In genomic region chr3:57118279-57118678, GRCh38 we compare ENCODE assay signal across 31 cellular contexts. TPM values are rescaled to one million over a fixed set of nuclear protein-coding genes. Genes with fewer than 3 reads are reported as not detected.
"Had no signal": no experiment of that assay in that cellular context is flagged by ENCODE, and none has a peak within 500 bp of the region (broad histone marks: within the 10 kb centered on the region; RNA-seq: fewer than 3 reads in every experiment).

No MANE protein-coding gene starts in this region.

- H3K36me3 ChIP-seq: ascending aorta, breast epithelium, spleen, transverse colon, WERI-Rb-1 had no signal

- H3K36me3 Mint-ChIP-seq: activated naive CD4-positive, alpha-beta T cell treated with anti-CD3 and anti-CD28 coated beads, Interleukin-2, amount 10 ng/mL, durations not matched to agents 7 days and 5 days; activated naive CD8-positive, alpha-beta T cell treated with anti-CD3 and anti-CD28 coated beads, Interleukin-2, amount 10 ng/mL, durations not matched to agents 7 days and 5 days had no signal

- H3K27me3 ChIP-seq: ascending aorta, breast epithelium, esophagus muscularis mucosa, testis, transverse colon had no signal

- H3K9me3 Mint-ChIP-seq: activated CD4-positive, alpha-beta memory T cell treated with anti-CD3 and anti-CD28 coated beads, Interleukin-2, amount 10 ng/mL, durations not matched to agents 7 days and 5 days; activated CD4-positive, alpha-beta T cell treated with anti-CD3 and anti-CD28 coated beads, Interleukin-2, amount 10 ng/mL, durations not matched to agents 7 days and 5 days; activated naive CD4-positive, alpha-beta T cell treated with anti-CD3 and anti-CD28 coated beads, Interleukin-2, amount 10 ng/mL, durations not matched to agents 7 days and 5 days; activated naive CD8-positive, alpha-beta T cell treated with anti-CD3 and anti-CD28 coated beads, Interleukin-2, amount 10 ng/mL, durations not matched to agents 7 days and 5 days; activated T-cell treated with anti-CD3 and anti-CD28 coated beads, Interleukin-2, amount 50 U/mL, for 24 hours had no signal

- H3K27ac ChIP-seq: ascending aorta, breast epithelium, esophagus muscularis mucosa, left ventricle myocardium inferior, parathyroid adenoma, psoas muscle, spleen, testis, transverse colon, WERI-Rb-1 had no signal

- H2AFZ ChIP-seq: parathyroid adenoma had no signal

- H3K27ac Mint-ChIP-seq: activated CD4-positive, alpha-beta memory T cell treated with anti-CD3 and anti-CD28 coated beads, Interleukin-2, amount 10 ng/mL, durations not matched to agents 7 days and 5 days; activated CD4-positive, alpha-beta T cell treated with anti-CD3 and anti-CD28 coated beads, Interleukin-2, amount 10 ng/mL, durations not matched to agents 7 days and 5 days; activated naive CD4-positive, alpha-beta T cell treated with anti-CD3 and anti-CD28 coated beads, Interleukin-2, amount 10 ng/mL, durations not matched to agents 7 days and 5 days; activated naive CD8-positive, alpha-beta T cell treated with anti-CD3 and anti-CD28 coated beads, Interleukin-2, amount 10 ng/mL, durations not matched to agents 7 days and 5 days; activated T-cell treated with anti-CD3 and anti-CD28 coated beads, Interleukin-2, amount 50 U/mL, for 24 hours had no signal

- H3K4me1 Mint-ChIP-seq: activated CD4-positive, alpha-beta memory T cell treated with anti-CD3 and anti-CD28 coated beads, Interleukin-2, amount 10 ng/mL, durations not matched to agents 7 days and 5 days; activated CD4-positive, alpha-beta T cell treated with anti-CD3 and anti-CD28 coated beads, Interleukin-2, amount 10 ng/mL, durations not matched to agents 7 days and 5 days; activated naive CD4-positive, alpha-beta T cell treated with anti-CD3 and anti-CD28 coated beads, Interleukin-2, amount 10 ng/mL, durations not matched to agents 7 days and 5 days; activated naive CD8-positive, alpha-beta T cell treated with anti-CD3 and anti-CD28 coated beads, Interleukin-2, amount 10 ng/mL, durations not matched to agents 7 days and 5 days had no signal

- H3K4me1 ChIP-seq: ascending aorta, breast epithelium, parathyroid adenoma, psoas muscle, spleen, testis had no signal

- ATAC-seq: mucosa of descending colon; psoas muscle; right cardiac atrium; stimulated activated naive CD8-positive, alpha-beta T cell treated with anti-CD3 and anti-CD28 coated beads, Interleukin-15, Interleukin-2, amounts not matched to agents 100 U/mL and 50 U/mL, for 24 hours had no signal

- H3K4me3 ChIP-seq: ascending aorta, breast epithelium, esophagus muscularis mucosa, left ventricle myocardium inferior, lung, mucosa of descending colon, psoas muscle, spleen, testis, transverse colon had no signal

- H3K9me3 ChIP-seq: ascending aorta, breast epithelium, esophagus muscularis mucosa, left ventricle myocardium inferior, mucosa of descending colon, psoas muscle, spleen, testis, transverse colon had no signal

- H3K9ac ChIP-seq: parathyroid adenoma had no signal

- H3K79me2 ChIP-seq: parathyroid adenoma had no signal

- DNase-seq: activated CD4-positive, alpha-beta memory T cell treated with anti-CD3 and anti-CD28 coated beads, Interleukin-2, amount 10 ng/mL, durations not matched to agents 7 days and 5 days; activated CD4-positive, alpha-beta T cell treated with anti-CD3 and anti-CD28 coated beads, Interleukin-2, amount 10 ng/mL, durations not matched to agents 7 days and 5 days; activated CD4-positive, CD25-positive, alpha-beta regulatory T cell treated with anti-CD3 and anti-CD28 coated beads, Interleukin-2, amount 50 U/mL, for 72 hours; activated CD8-positive, alpha-beta memory T cell treated with anti-CD3 and anti-CD28 coated beads, Interleukin-2, amount 50 U/mL, for 48 hours; activated gamma-delta T cell; activated naive CD4-positive, alpha-beta T cell treated with anti-CD3 and anti-CD28 coated beads, Interleukin-2, amount 10 ng/mL, durations not matched to agents 7 days and 5 days; activated naive CD8-positive, alpha-beta T cell treated with anti-CD3 and anti-CD28 coated beads, Interleukin-2, amount 10 ng/mL, durations not matched to agents 7 days and 5 days; activated T-cell treated with anti-CD3 and anti-CD28 coated beads, Interleukin-2, amount 50 U/mL, for 24 hours; central memory CD4-positive, alpha-beta T cell; islet precursor cell; left ventricle myocardium inferior; mesendoderm; mucosa of descending colon; nucleus accumbens; psoas muscle; right cardiac atrium; spleen; stimulated activated CD4-positive, alpha-beta T cell treated with anti-CD3 and anti-CD28 coated beads, Interleukin-2, amount 100 ng/mL, for 48 hours; stimulated activated naive CD8-positive, alpha-beta T cell treated with anti-CD3 and anti-CD28 coated beads, Interleukin-15, Interleukin-2, amounts not matched to agents 100 U/mL and 50 U/mL, for 24 hours; testis; transverse colon; WERI-Rb-1 had no signal

- H3K4me3 Mint-ChIP-seq: activated CD4-positive, alpha-beta memory T cell treated with anti-CD3 and anti-CD28 coated beads, Interleukin-2, amount 10 ng/mL, durations not matched to agents 7 days and 5 days; activated CD4-positive, alpha-beta T cell treated with anti-CD3 and anti-CD28 coated beads, Interleukin-2, amount 10 ng/mL, durations not matched to agents 7 days and 5 days; activated naive CD4-positive, alpha-beta T cell treated with anti-CD3 and anti-CD28 coated beads, Interleukin-2, amount 10 ng/mL, durations not matched to agents 7 days and 5 days; activated naive CD8-positive, alpha-beta T cell treated with anti-CD3 and anti-CD28 coated beads, Interleukin-2, amount 10 ng/mL, durations not matched to agents 7 days and 5 days; activated T-cell treated with anti-CD3 and anti-CD28 coated beads, Interleukin-2, amount 50 U/mL, for 24 hours had no signal

RNA-seq across cellular contexts. Expression of gene IL17RD, which starts 46.9 kb away (rescaled TPM):
- total RNA-seq: activated CD4-positive, alpha-beta T cell treated with anti-CD3 and anti-CD28 coated beads, Interleukin-2, amount 10 ng/mL, durations not matched to agents 7 days and 5 days; activated naive CD8-positive, alpha-beta T cell treated with anti-CD3 and anti-CD28 coated beads, Interleukin-2, amount 10 ng/mL, durations not matched to agents 7 days and 5 days; T-helper 1 cell treated with Interleukin-12 subunit alpha and Interleukin-12 subunit beta and Interleukin-4 antibody, amounts not matched to agents 30 ng/mL and 1 ng/mL, for 36 hours had no signal

RNA-seq across cellular contexts. Expression of gene SPATA12, which starts 57.8 kb away (rescaled TPM):
- total RNA-seq: activated CD4-positive, alpha-beta memory T cell treated with anti-CD3 and anti-CD28 coated beads, Interleukin-2, amount 10 ng/mL, durations not matched to agents 7 days and 5 days; activated CD4-positive, alpha-beta T cell treated with anti-CD3 and anti-CD28 coated beads, Interleukin-2, amount 10 ng/mL, durations not matched to agents 7 days and 5 days; activated naive CD8-positive, alpha-beta T cell treated with anti-CD3 and anti-CD28 coated beads, Interleukin-2, amount 10 ng/mL, durations not matched to agents 7 days and 5 days; ascending aorta; frontal cortex; left ventricle myocardium inferior; psoas muscle; right cardiac atrium; T-helper 1 cell treated with Interleukin-12 subunit alpha and Interleukin-12 subunit beta and Interleukin-4 antibody, amounts not matched to agents 30 ng/mL and 1 ng/mL, for 36 hours; transverse colon; urinary bladder had no signal
- polyA plus RNA-seq: neural cell had no signal
